1 cellular context compared by ENCODE assay signal in genomic region chr6:25748049-25748448, GRCh38.
TF ChIP-seq lines count a peak whose summit lies in the region.

No MANE protein-coding gene starts in this region.

TF ChIP-seq in HepG2, 621 proteins besides CTCF, POLR2A, EP300 and RAD21 (continued from another document):
- TF ChIP-seq ZNF503 (CRISPR knock-in tag; IDR thresholded peaks at IDR 0.05) (0 out of 2 replicates have a peak, but pooled peaks have one; percentile 7), GATAD2A (CRISPR knock-in tag; IDR thresholded peaks at IDR 0.05) (0 out of 2 replicates have a peak, but pooled peaks have one; percentile 1), ZFP36L1 (CRISPR knock-in tag; IDR thresholded peaks at IDR 0.05) (0 out of 2 replicates have a peak, but pooled peaks have one; percentile 58), ZNF274 (CRISPR knock-in tag; IDR thresholded peaks at IDR 0.05) (no peak), CENPX (CRISPR knock-in tag; IDR thresholded peaks at IDR 0.05) (no peak)
TF ChIP-seq in HepG2: peak in this region for 6.
